21 cellular contexts compared by ENCODE assay signal in genomic region chr10:106938448-106939014, GRCh38.
"Had no signal": no experiment of that assay in that cellular context is flagged by ENCODE, and none has a peak within 500 bp of the region (broad histone marks: within the 10 kb centered on the region; RNA-seq: fewer than 3 reads in every experiment).

No MANE protein-coding gene starts in this region.

- H3K27ac ChIP-seq: cardiac muscle cell, right atrium auricular region, suprapubic skin had no signal

- H3K9me3 ChIP-seq: right atrium auricular region, suprapubic skin had no signal

- H3K36me3 Mint-ChIP-seq: activated CD4-positive, alpha-beta memory T cell treated with anti-CD3 and anti-CD28 coated beads for 36 hours; WTC11 had no signal

- H3K36me3 ChIP-seq: cardiac muscle cell, right atrium auricular region, suprapubic skin had no signal

- H3K9me3 Mint-ChIP-seq: activated T-helper 1 cell treated with anti-CD3 and anti-CD28 coated beads, Interleukin-12 subunit alpha, Interleukin-12 subunit beta, Interleukin-2, Interleukin-4 antibody, amounts not matched to agents 30 ng/mL and 10 ng/mL and 1 ng/mL, durations not matched to agents 14 hours and 24 hours and 36 hours; stimulated activated naive CD8-positive, alpha-beta T cell treated with anti-CD3 and anti-CD28 coated beads, Interleukin-15, amount 100 ng/mL, for 72 hours; WTC11 had no signal

- H3K27me3 ChIP-seq: cardiac muscle cell, dorsolateral prefrontal cortex, right atrium auricular region, suprapubic skin had no signal

- H3K27ac Mint-ChIP-seq: activated CD4-positive, alpha-beta memory T cell treated with anti-CD3 and anti-CD28 coated beads for 36 hours; activated CD4-positive, alpha-beta T cell treated with anti-CD3 and anti-CD28 coated beads for 36 hours; activated naive CD4-positive, alpha-beta T cell treated with anti-CD3 and anti-CD28 coated beads, Interleukin-2, amount 50 U/mL, for 72 hours; activated T-helper 1 cell treated with anti-CD3 and anti-CD28 coated beads, Interleukin-12 subunit alpha, Interleukin-12 subunit beta, Interleukin-2, Interleukin-4 antibody, amounts not matched to agents 30 ng/mL and 10 ng/mL and 1 ng/mL, durations not matched to agents 14 hours and 24 hours and 36 hours; progenitor cell of endocrine pancreas; stimulated activated naive CD8-positive, alpha-beta T cell treated with anti-CD3 and anti-CD28 coated beads, Interleukin-15, amount 100 ng/mL, for 72 hours; WTC11 had no signal

- ATAC-seq: activated CD4-positive, alpha-beta T cell treated with anti-CD3 and anti-CD28 coated beads for 36 hours; activated naive CD4-positive, alpha-beta T cell treated with anti-CD3 and anti-CD28 coated beads, Interleukin-2, amount 50 U/mL, for 72 hours; left colon; stimulated activated naive CD8-positive, alpha-beta T cell treated with anti-CD3 and anti-CD28 coated beads, Interleukin-15, amount 100 ng/mL, for 72 hours; WTC11 had no signal

- H3K4me1 Mint-ChIP-seq: activated CD4-positive, alpha-beta T cell treated with anti-CD3 and anti-CD28 coated beads for 36 hours; stimulated activated naive CD8-positive, alpha-beta T cell treated with anti-CD3 and anti-CD28 coated beads, Interleukin-15, amount 100 ng/mL, for 72 hours; WTC11 had no signal

- DNase-seq: activated CD4-positive, alpha-beta memory T cell treated with anti-CD3 and anti-CD28 coated beads for 36 hours; activated CD4-positive, alpha-beta T cell treated with anti-CD3 and anti-CD28 coated beads for 36 hours; activated gamma-delta T cell treated with Interleukin-2 at 50 U/mL for 16 hours; activated T-cell treated with anti-CD3 and anti-CD28 coated beads for 4 hours; amygdala; dorsolateral prefrontal cortex; hippocampal formation; islet precursor cell; left colon; stimulated activated CD4-positive, alpha-beta T cell treated with anti-CD3 and anti-CD28 coated beads, Interleukin-15, amount 100 ng/mL, for 24 hours; stimulated activated CD4-positive, alpha-beta T cell treated with anti-CD3 and anti-CD28 coated beads, Interleukin-2, amount 100 ng/mL, for 48 hours; stimulated activated naive CD8-positive, alpha-beta T cell treated with anti-CD3 and anti-CD28 coated beads, Interleukin-15, amount 100 ng/mL, for 72 hours; trophoblast cell had no signal

- H3K4me3 ChIP-seq: cardiac muscle cell, dorsolateral prefrontal cortex, right atrium auricular region, skin epidermis, suprapubic skin had no signal

- H3K4me3 Mint-ChIP-seq: activated CD4-positive, alpha-beta memory T cell treated with anti-CD3 and anti-CD28 coated beads for 36 hours; activated CD4-positive, alpha-beta T cell treated with anti-CD3 and anti-CD28 coated beads for 36 hours; activated T-helper 1 cell treated with anti-CD3 and anti-CD28 coated beads, Interleukin-12 subunit alpha, Interleukin-12 subunit beta, Interleukin-2, Interleukin-4 antibody, amounts not matched to agents 30 ng/mL and 10 ng/mL and 1 ng/mL, durations not matched to agents 14 hours and 24 hours and 36 hours; stimulated activated naive CD8-positive, alpha-beta T cell treated with anti-CD3 and anti-CD28 coated beads, Interleukin-15, amount 100 ng/mL, for 72 hours; WTC11 had no signal

- H3K27me3 Mint-ChIP-seq: activated CD4-positive, alpha-beta memory T cell treated with anti-CD3 and anti-CD28 coated beads for 36 hours; activated CD4-positive, alpha-beta T cell treated with anti-CD3 and anti-CD28 coated beads for 36 hours; progenitor cell of endocrine pancreas; stimulated activated naive CD8-positive, alpha-beta T cell treated with anti-CD3 and anti-CD28 coated beads, Interleukin-15, amount 100 ng/mL, for 72 hours had no signal

- H3K4me1 ChIP-seq: right atrium auricular region, suprapubic skin had no signal
